8 cellular contexts compared by ENCODE assay signal in the genomic region with DNA sequence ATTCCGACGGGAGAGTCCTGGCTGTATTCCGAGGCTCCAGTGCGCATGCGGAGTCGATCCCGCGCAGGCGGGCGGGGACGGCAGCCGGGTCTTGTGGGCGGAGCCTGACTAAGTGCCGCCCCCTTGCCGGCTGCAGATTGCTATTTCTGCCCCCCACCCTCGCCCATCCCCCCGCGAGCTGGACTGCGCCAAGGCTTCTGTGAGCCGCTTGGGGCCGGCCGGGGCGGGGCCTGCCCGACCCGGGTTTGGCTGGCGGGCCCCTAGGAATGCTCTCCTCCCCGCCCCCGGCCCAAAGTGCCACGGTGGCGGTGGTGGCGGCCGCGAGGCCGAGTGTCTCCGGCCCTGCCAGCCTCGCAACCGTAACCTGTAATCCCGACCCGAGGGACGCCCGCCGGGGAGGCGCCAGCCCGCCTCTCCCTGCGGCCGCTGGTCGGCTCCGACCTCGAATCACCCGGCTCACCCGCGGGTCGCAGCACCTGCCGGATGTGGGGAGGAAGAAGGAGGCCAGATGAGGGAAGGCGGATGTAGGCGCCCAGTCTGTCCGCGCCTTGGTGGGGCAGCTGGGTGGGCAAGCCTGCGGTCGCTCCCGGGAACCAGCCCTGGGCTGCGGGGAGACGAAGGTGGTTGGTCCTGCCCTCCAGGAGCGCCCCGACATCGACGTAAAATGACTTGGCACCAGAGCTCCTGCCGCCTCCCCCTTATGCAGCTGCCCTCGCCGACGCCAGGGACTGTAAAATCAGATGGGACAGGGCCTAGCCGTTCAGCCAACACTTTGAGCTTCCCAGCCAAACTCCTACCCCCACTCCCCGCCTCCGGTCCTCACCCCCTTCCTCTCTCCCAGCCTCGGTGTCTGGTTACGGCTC. TPM values are rescaled to one million over a fixed set of nuclear protein-coding genes. Genes with fewer than 3 reads are reported as not detected.
DNase-seq lines count a peak whose midpoint lies in the region; ATAC-seq and TF ChIP-seq lines count a peak whose summit lies in the region.

No MANE protein-coding gene starts in this region.

- no peaks in the 10 kb centered on the region for H3K9me3 Mint-ChIP-seq in dendritic cell treated with granulocyte-macrophage colony-stimulating factor and Interleukin-4, amounts not matched to agents 40 ng/mL and 50 ng/mL, for 4 days

- no peaks in the 10 kb centered on the region for H3K36me3 ChIP-seq in right lobe of liver

- H3K27ac ChIP-seq in right lobe of liver, result peak overlapping the region; percentile 92 to 98 (median 96)

- peak in 1 of 4 donors; percentile 5 for TF ChIP-seq CTCF in right lobe of liver (IDR thresholded peaks at IDR 0.05)

- intact Hi-C loops in dendritic cell treated with granulocyte-macrophage colony-stimulating factor and Interleukin-4, amounts not matched to agents 40 ng/mL and 50 ng/mL, for 4 days (cut with micrococcal nuclease), result loop anchor here (1.0 kb wide), 2 partner anchors 7 to 81 kb away; no protein-coding TSS in a partner anchor
- intact Hi-C loops in right lobe of liver (cut with DNase I), result no loop called here

- DNase-seq in AML-193 (lab: John Stamatoyannopoulos, UW) (peak; percentile 83 to 90), NCI-H2196 (lab: John Stamatoyannopoulos, UW; ENCODE audit: unreplicated experiment) (peak; percentile 84), right lobe of liver (peak; percentile 95 to 97 (median 95))
- peak; percentile 77 for DNase-seq in activated CD4-positive, CD25-positive, alpha-beta regulatory T cell treated with anti-CD3 and anti-CD28 coated beads, Interleukin-2, amount 50 U/mL, for 16 hours (ENCODE audit: low read depth, low spot score)
- peak; percentile 86 to 93 for DNase-seq in stimulated activated CD4-positive, alpha-beta T cell treated with anti-CD3 and anti-CD28 coated beads, Interleukin-4, amount 100 ng/mL, for 4 hours

- peaks cover 63% of the 10 kb centered on the region for H3K4me1 Mint-ChIP-seq in dendritic cell treated with granulocyte-macrophage colony-stimulating factor and Interleukin-4, amounts not matched to agents 40 ng/mL and 50 ng/mL, for 4 days (ENCODE audit: low read depth)

- peak overlapping the region; percentile 86 for H3K4me3 Mint-ChIP-seq in dendritic cell treated with granulocyte-macrophage colony-stimulating factor and Interleukin-4, amounts not matched to agents 40 ng/mL and 50 ng/mL, for 4 days

- H3K4me3 ChIP-seq in right lobe of liver, result peak overlapping the region; percentile 60 to 84 (median 83)

- no peaks in the 10 kb centered on the region for H3K9me3 ChIP-seq in right lobe of liver

- H3K36me3 Mint-ChIP-seq in dendritic cell treated with granulocyte-macrophage colony-stimulating factor and Interleukin-4, amounts not matched to agents 40 ng/mL and 50 ng/mL, for 4 days (ENCODE audit: low read depth), result peaks cover 5% of the 10 kb centered on the region

- peak; percentile 42 for TF ChIP-seq POLR2A in right lobe of liver (IDR thresholded peaks at IDR 0.05)

- ATAC-seq in GM18870 (IDR thresholded peaks at IDR 0.05; ENCODE audit: unreplicated experiment), result peak; percentile 42
- ATAC-seq in HG03097 (IDR thresholded peaks at IDR 0.05; ENCODE audit: low FRiP score, unreplicated experiment), result peak; percentile 46
- peak; percentile 89 to 93 (median 91) for ATAC-seq in right lobe of liver

- peaks cover 0 to 21% (median 10%) of the 10 kb centered on the region in 4 donors for H3K4me1 ChIP-seq in right lobe of liver

- peak overlapping the region; percentile 95 for H3K27ac Mint-ChIP-seq in dendritic cell treated with granulocyte-macrophage colony-stimulating factor and Interleukin-4, amounts not matched to agents 40 ng/mL and 50 ng/mL, for 4 days

- WGBS in right lobe of liver (ENCODE audit: insufficient coverage, low coverage, low lambda C conversion rate, missing lambda C conversion rate), result 9% methylated on average over 9 of the region's 76 CpGs

- H3K27me3 ChIP-seq in right lobe of liver, result no peaks in the 10 kb centered on the region

- peaks cover 50% of the 10 kb centered on the region for H3K27me3 Mint-ChIP-seq in dendritic cell treated with granulocyte-macrophage colony-stimulating factor and Interleukin-4, amounts not matched to agents 40 ng/mL and 50 ng/mL, for 4 days

RNA-seq across cellular contexts. Expression of a gene that starts 0.6 kb away (rescaled TPM):
- 1 to 10 TPM in 1 of 6 experiments, under 1 TPM in 5; 0.22 to 1.1 (median 0.57) TPM for total RNA-seq in right lobe of liver

RNA-seq across cellular contexts. Expression of a gene that starts 30.1 kb away (rescaled TPM):
- 10 to 100 TPM in 2 of 6 experiments, 1 to 10 TPM in 4; 4.0 to 17.0 (median 7.6) TPM for total RNA-seq in right lobe of liver

RNA-seq across cellular contexts. Expression of a gene that starts 30.3 kb away (rescaled TPM):
- under 1 TPM in 5 of 6 experiments, not detected in 1; 0.15 to 0.50 (median 0.20) TPM for total RNA-seq in right lobe of liver

Comparison
In these comparisons a context has a peak if more than half of its experiments do, and no peak if none do; other contexts are left out.
1. Peak in every context shown above with its lines: DNase-seq, ATAC-seq, H3K4me3 ChIP-seq and H3K27ac ChIP-seq.